Comparison of ENCODE assay signal across 8 cellular contexts in the genomic region with DNA sequence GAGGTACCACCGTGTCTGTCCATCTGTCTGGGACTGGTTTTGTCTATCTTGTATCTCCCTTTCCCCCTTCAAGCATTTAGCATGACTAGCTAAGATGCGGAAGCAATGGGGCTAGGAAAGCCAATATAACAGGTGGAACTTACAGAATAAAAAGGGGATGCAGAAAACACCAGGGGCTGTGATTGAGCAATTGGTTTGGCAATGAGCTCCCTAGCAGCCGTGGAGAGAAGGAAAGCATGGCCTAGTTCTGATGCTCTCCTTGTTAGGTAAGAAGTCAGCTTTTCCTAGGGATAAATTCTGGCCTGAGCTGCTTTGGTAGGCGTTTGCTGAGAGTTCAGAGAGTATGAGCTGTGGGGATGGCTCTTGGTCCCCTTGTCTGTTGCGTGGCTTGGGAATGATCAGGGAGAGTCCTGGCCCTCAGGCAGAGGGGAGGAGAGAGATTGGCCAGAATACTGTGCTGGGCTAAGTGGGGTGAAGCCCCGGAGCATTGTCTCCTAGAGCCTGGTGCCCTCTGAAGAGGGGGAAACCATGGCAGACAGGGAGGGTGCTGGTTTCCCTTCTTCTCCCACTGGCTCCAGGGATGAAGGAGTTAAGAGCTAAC. TPM values are rescaled to one million over a fixed set of nuclear protein-coding genes. Genes with fewer than 3 reads are reported as not detected.
DNase-seq lines count a peak whose midpoint lies in the region; ATAC-seq and TF ChIP-seq lines count a peak whose summit lies in the region.
"Had no signal": no experiment of that assay in that cellular context is flagged by ENCODE, and none has a peak within 500 bp of the region (broad histone marks: within the 10 kb centered on the region; RNA-seq: fewer than 3 reads in every experiment).

No MANE protein-coding gene starts in this region.

- H4K20me1 ChIP-seq in HCT116 (ENCODE audit: insufficient read depth), result no peaks in the 10 kb centered on the region

- DNase-seq in HCT116 (ENCODE audit: low read depth, low spot score) (no peak), T-cell (no peak), fibroblast of the aortic adventitia (ENCODE audit: low read depth) (peak; percentile 28), spleen (no peak), NCI-H345 treated with DMSO at 0.1 percent for 48 hours (lab: John Stamatoyannopoulos, UW; ENCODE audit: unreplicated experiment) (no peak), NCI-H2081 (lab: John Stamatoyannopoulos, UW) (no peak)
- DNase-seq in stimulated activated CD4-positive, alpha-beta T cell treated with anti-CD3 and anti-CD28 coated beads, Interleukin-4, amount 100 ng/mL, for 4 hours, result no peak

- H3K27ac Mint-ChIP-seq in T-cell, result peak overlapping the region; percentile 78 to 86

- TF ChIP-seq RAD21 in HCT116 (IDR thresholded peaks at IDR 0.05; ENCODE audit: low read depth), result no peak

- peaks cover 20 to 35% of the 10 kb centered on the region in 2 experiments; a peak in 3 of 4 replicates for H3K36me3 ChIP-seq in HCT116 (ENCODE audit: control insufficient read depth in 1 of 2, insufficient read depth in 2 of 2, low read length in 2 of 2)
- H3K36me3 ChIP-seq in spleen, result peaks cover 0 to 94% (median 52%) of the 10 kb centered on the region in 6 donors

- peak overlapping the region; percentile 76 for H3K4me2 ChIP-seq in HCT116 (ENCODE audit: low read length)

- peaks cover 86% of the 10 kb centered on the region for H3K79me2 ChIP-seq in HCT116 (ENCODE audit: insufficient read depth, low read length)

- peak overlapping the region in 1 of 2 experiments; percentile 55; a peak in 1 of 4 replicates for H3K4me3 ChIP-seq in HCT116 (replicated peaks in 1 of 2; ENCODE audit: low read depth in 1 of 2, low read length in 2 of 2)
- H3K4me3 ChIP-seq in fibroblast of the aortic adventitia (ENCODE audit: low read depth, low read length), result peak overlapping the region; percentile 81
- peak overlapping the region in 7 of 8 donors; percentile 53 to 86 (median 66) for H3K4me3 ChIP-seq in spleen

- peaks cover 52 to 75% (median 58%) of the 10 kb centered on the region in 3 donors for H3K4me1 Mint-ChIP-seq in T-cell

- peak overlapping the region; percentile 53 for H3K27ac ChIP-seq in HCT116 (ENCODE audit: low read depth, low read length)
- peak overlapping the region in 6 of 8 donors; percentile 60 to 86 (median 80) for H3K27ac ChIP-seq in spleen

- BruUV-seq in HCT116 (replicated peaks; lab: Mats Ljungman, UMichigan), result no TSS peak

- H3K9me3 Mint-ChIP-seq in T-cell, result no peaks in the 10 kb centered on the region

- H2AFZ ChIP-seq in HCT116 (ENCODE audit: low read depth, low read length, poor library complexity, severe bottlenecking), result no peak overlapping the region

- H3K4me1 ChIP-seq in HCT116 (ENCODE audit: control insufficient read depth in 1 of 2, insufficient read depth in 2 of 2, low read length in 2 of 2) (peaks cover 10 to 35% of the 10 kb centered on the region in 2 experiments), spleen (peaks cover 50 to 95% (median 68%) of the 10 kb centered on the region in 6 donors)

- 58 to 68% (median 59%) methylated on average over 6 of the region's 6 CpGs for WGBS in spleen, 5 donors

- H3K9ac ChIP-seq in HCT116 (ENCODE audit: low read length), result 0 out of 2 replicates have a peak overlapping the region, but pooled peaks have one; percentile 51

- H3K9me2 ChIP-seq in HCT116 (ENCODE audit: insufficient read depth), result no peaks in the 10 kb centered on the region

- peaks cover 36% of the 10 kb centered on the region for H3K36me3 Mint-ChIP-seq in T-cell

- no peaks in the 10 kb centered on the region for H3K27me3 ChIP-seq in HCT116 (ENCODE audit: insufficient read depth, low read length)
- no peaks in the 10 kb centered on the region for H3K27me3 ChIP-seq in spleen (replicated peaks in 1 of 7)
- H3K27me3 ChIP-seq: left lung had no signal

- TF ChIP-seq CTCF in HCT116 (IDR thresholded peaks at IDR 0.05 in 2 of 3, conservative IDR thresholded peaks at IDR 0.05 in 1 of 3; ENCODE audit: borderline replicate concordance in 1 of 3, insufficient read depth in 1 of 3, low read depth in 2 of 3, low read length in 2 of 3), result no peak
- no peak for TF ChIP-seq CTCF in fibroblast of the aortic adventitia (IDR thresholded peaks at IDR 0.05; ENCODE audit: insufficient read depth, low read length)
- no peak for TF ChIP-seq CTCF in spleen (IDR thresholded peaks at IDR 0.05 in 8 of 11, conservative IDR thresholded peaks at IDR 0.05 in 3 of 11)

- H3K9me3 ChIP-seq in HCT116 (ENCODE audit: control insufficient read depth in 1 of 2, insufficient read depth in 1 of 2, low read depth in 1 of 2, low read length in 2 of 2) (no peaks in the 10 kb centered on the region), spleen (no peaks in the 10 kb centered on the region)
- H3K9me3 ChIP-seq: left lung had no signal

- intact Hi-C loops in HCT116 (cut with micrococcal nuclease), result no loop called here
- intact Hi-C loops in spleen (cut with DNase I; ENCODE audit: low total_unique reads), result no loop called here

- no peak for TF ChIP-seq POLR2A in HCT116 (IDR thresholded peaks at IDR 0.05; ENCODE audit: borderline replicate concordance, extremely low read depth, insufficient read depth, insufficient read length)
- no peak for TF ChIP-seq POLR2A in spleen (IDR thresholded peaks at IDR 0.05)

- POLR2A ChIA-PET in HCT116 (lab: Charles Lee), result interaction anchor here (3.5 kb wide), 1 partner anchor 16 kb away, joined by 26 read pairs; the partner anchor contains the start of gene RHOF
- POLR2A ChIA-PET in T-cell (lab: Charles Lee), result interaction anchor here (0.5 to 2.7 kb wide), 10 partner anchors 9 to 81 kb away, joined by 3 to 22 read pairs (median 6); partner anchors contain the start of gene RHOF (in 1 of the 2)

- H3K27me3 Mint-ChIP-seq in T-cell, result no peaks in the 10 kb centered on the region

- ATAC-seq in HCT116 (no peak), T-cell (replicated peaks in 1 of 4) (no peak)

- RAD21 ChIA-PET in HCT116 (lab: Charles Lee; ENCODE audit: low non-redundant PET in 1 of 2, low total read pairs in 2 of 2, uncharacterized antibody in 2 of 2, unreplicated experiment in 2 of 2), result interaction anchor here in 1 of 2 experiments (0.9 to 1.7 kb wide), 2 partner anchors 16 to 26 kb away, joined by 3 to 26 read pairs; no protein-coding TSS in a partner anchor

- H3K4me3 Mint-ChIP-seq in T-cell, result peak overlapping the region; percentile 80 to 90 (median 81)

- CTCF ChIA-PET in HCT116 (lab: Charles Lee), result interaction anchor here (0.6 to 3.3 kb wide), 5 partner anchors 9 to 495 kb away, joined by 3 to 149 read pairs (median 4); partner anchors contain the start of genes RHOF and SETD1B
- CTCF ChIA-PET in T-cell (lab: Charles Lee), result interaction anchor here (0.6 to 13.1 kb wide), 14 partner anchors 9 to 261 kb away, joined by 3 to 344 read pairs (median 5); partner anchors contain the start of genes RHOF (in 2 of the 2) and PSMD9 (in 1 of the 2)

TF ChIP-seq in HCT116, 20 proteins besides CTCF, POLR2A, EP300 and RAD21 (continues in another document):
- no peak for TF ChIP-seq YY1 (IDR thresholded peaks at IDR 0.05; ENCODE audit: extremely low read depth, insufficient replicate concordance, low read depth, low read length)
- no peak for TF ChIP-seq EZH2phosphoT487 (IDR thresholded peaks at IDR 0.05; ENCODE audit: borderline replicate concordance)
- TF ChIP-seq POLR2AphosphoS5 (IDR thresholded peaks at IDR 0.05; ENCODE audit: low read depth, low read length), result no peak
- TF ChIP-seq ATF3 (IDR thresholded peaks at IDR 0.05), result no peak
- TF ChIP-seq ELF1 (IDR thresholded peaks at IDR 0.05; ENCODE audit: borderline replicate concordance, low read depth), result no peak

RNA-seq across cellular contexts. Expression of gene SETD1B, which starts 7.1 kb away (rescaled TPM):
- total RNA-seq in HCT116 (2021; ENCODE audit: unreplicated experiment) (17.5 TPM), T-cell (100 to 1,000 TPM in 1 of 5 donors, 10 to 100 TPM in 4; 87.7 to 106 (median 96.0) TPM), fibroblast of the aortic adventitia (ENCODE audit: low replicate concordance) (5.0 and 6.1 TPM in 2 replicates), spleen (10 to 100 TPM; 19.9 to 37.7 (median 31.8) TPM)
- polyA plus RNA-seq in HCT116 (2012), result 6.6 and 7.3 TPM in 2 replicates
- polyA plus RNA-seq in spleen, result 10 to 100 TPM in 1 of 3 donors, 1 to 10 TPM in 2; 3.3 to 11.9 (median 5.3) TPM

RNA-seq across cellular contexts. Expression of gene RHOF, which starts 17.4 kb away (rescaled TPM):
- 116 TPM for total RNA-seq in HCT116 (2021; ENCODE audit: unreplicated experiment)
- 93.4 and 134 TPM in 2 replicates for polyA plus RNA-seq in HCT116 (2012)
- 100 to 1,000 TPM; 137 to 158 (median 145) TPM for total RNA-seq in T-cell
- total RNA-seq in fibroblast of the aortic adventitia (ENCODE audit: low replicate concordance), result 10.9 and 13.1 TPM in 2 replicates
- total RNA-seq in spleen, result 10 to 100 TPM; 45.2 to 71.7 (median 54.6) TPM
- polyA plus RNA-seq in spleen, result 10 to 100 TPM; 18.4 to 29.4 (median 20.3) TPM

RNA-seq across cellular contexts. Expression of gene HPD, which starts 47.7 kb away (rescaled TPM):
- total RNA-seq in HCT116 (2021; ENCODE audit: unreplicated experiment) (1.1 TPM), T-cell (under 1 TPM in 3 of 5 donors, not detected in 2; 0.39 to 0.92 (median 0.58) TPM), fibroblast of the aortic adventitia (ENCODE audit: low replicate concordance) (1.1 and 1.8 TPM in 2 replicates), spleen (1 to 10 TPM in 4 of 7 donors, under 1 TPM in 2, not detected in 1; 0.57 to 2.8 (median 1.7) TPM)
- polyA plus RNA-seq in HCT116 (2012), result 1.5 TPM in 2 replicates
- 1 to 10 TPM in 1 of 3 donors, under 1 TPM in 2; 0.78 to 1.5 (median 0.86) TPM for polyA plus RNA-seq in spleen
